Comparison of ENCODE assay signal across 20 cellular contexts in the genomic region with DNA sequence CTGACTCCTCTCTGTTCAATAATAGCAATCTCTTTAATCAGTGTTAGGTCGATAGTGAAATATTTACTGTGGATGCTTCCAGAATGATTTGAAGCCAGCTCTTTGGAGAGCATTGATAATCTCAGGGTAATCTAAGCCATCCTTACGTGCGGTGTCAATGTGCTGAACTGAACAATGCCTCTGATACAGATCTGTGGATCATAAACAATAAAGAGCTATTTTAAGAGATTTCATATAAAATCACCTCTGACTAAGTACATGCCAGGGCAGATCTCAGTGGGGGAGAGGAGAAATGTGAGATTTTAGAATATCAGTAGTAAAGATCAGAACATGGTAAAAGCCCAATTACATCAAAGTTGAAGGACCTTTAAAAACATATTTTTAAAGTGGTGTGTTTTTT.
A peak's percentile ranks its signal among the peaks of the same experiment; 100 is the strongest.
DNase-seq lines count a peak whose midpoint lies in the region; ATAC-seq, FAIRE-seq and TF ChIP-seq lines count a peak whose summit lies in the region.
"Had no signal": no experiment of that assay in that cellular context is flagged by ENCODE, and none has a peak within 500 bp of the region (broad histone marks: within the 10 kb centered on the region; RNA-seq: fewer than 3 reads in every experiment).

No MANE protein-coding gene starts in this region.

- peak overlapping the region; percentile 74 for H3K4me2 ChIP-seq in PC-3 (ENCODE audit: low read length)
- no peak overlapping the region for H3K4me2 ChIP-seq in H1 (ENCODE audit: insufficient read depth in 1 of 2, low read depth in 2 of 2, low read length in 2 of 2)
- no peak overlapping the region for H3K4me2 ChIP-seq in neural cell (ENCODE audit: low read length)

- no peaks in the 10 kb centered on the region for H3K79me1 ChIP-seq in H1 (ENCODE audit: low read depth, low read length)

- peak overlapping the region; percentile 8; the same call in 1 of the 2 replicates for H3K4me3 ChIP-seq in PC-3 (ENCODE audit: low read length)
- no peak overlapping the region for H3K4me3 ChIP-seq in H1 (ENCODE audit: extremely low read depth in 1 of 4, insufficient read depth in 2 of 4, low read depth in 3 of 4, low read length in 4 of 4)
- no peak overlapping the region for H3K4me3 ChIP-seq in neural cell (ENCODE audit: low read length)
- H3K4me3 ChIP-seq in pancreas, result no peak overlapping the region
- no peak overlapping the region for H3K4me3 ChIP-seq in aorta (ENCODE audit: low read length in 2 of 2)
- H3K4me3 ChIP-seq: K562 had no signal

- H2BK20ac ChIP-seq in H1 (ENCODE audit: low read length), result no peak overlapping the region

- no peaks in the 10 kb centered on the region for H3F3A ChIP-seq in PC-3 (ENCODE audit: low read length, unreplicated experiment)
- peaks cover 6% of the 10 kb centered on the region for H3F3A ChIP-seq in neural cell (ENCODE audit: insufficient read depth, low read length, poor library complexity, severe bottlenecking)

- no peak overlapping the region for H2BK120ac ChIP-seq in H1 (replicated peaks; ENCODE audit: low read depth, low read length)

- no peak overlapping the region for H4K5ac ChIP-seq in H1 (ENCODE audit: insufficient read length, low read depth, low read length)

- no peak overlapping the region for H3K27ac Mint-ChIP-seq in activated T-cell treated with anti-CD3 and anti-CD28 coated beads, Interleukin-2, amount 50 U/mL, for 24 hours
- H3K27ac Mint-ChIP-seq: activated CD4-positive, alpha-beta T cell treated with anti-CD3 and anti-CD28 coated beads, Interleukin-2, amount 10 ng/mL, durations not matched to agents 24 days and 14 days; activated naive CD8-positive, alpha-beta T cell treated with anti-CD3 and anti-CD28 coated beads, Interleukin-2, amount 10 ng/mL, durations not matched to agents 7 days and 5 days; CD4-positive, alpha-beta memory T cell; stimulated activated naive CD8-positive, alpha-beta T cell treated with anti-CD3 and anti-CD28 coated beads, Interleukin-15, Interleukin-2, amounts not matched to agents 100 ng/mL and 50 ng/mL, for 24 hours; type B pancreatic cell had no signal

- H3K9me3 ChIP-seq in PC-3 (ENCODE audit: low read length) (no peaks in the 10 kb centered on the region), H1 (ENCODE audit: insufficient read depth in 2 of 2, low read depth in 1 of 2, low read length in 1 of 2) (no peaks in the 10 kb centered on the region), neural cell (ENCODE audit: low read length) (no peaks in the 10 kb centered on the region), pancreas (no peaks in the 10 kb centered on the region), aorta (ENCODE audit: control insufficient read depth, low read length) (no peaks in the 10 kb centered on the region)

- no peaks in the 10 kb centered on the region for H3K9me2 ChIP-seq in PC-3 (replicated peaks; ENCODE audit: low read length)
- no peaks in the 10 kb centered on the region for H3K9me2 ChIP-seq in neural cell (ENCODE audit: insufficient read depth, low read length)

- H3K27ac ChIP-seq in PC-3 (ENCODE audit: low read length), result peak overlapping the region; percentile 72
- no peak overlapping the region for H3K27ac ChIP-seq in H1 (ENCODE audit: low read depth, low read length)
- peak overlapping the region; percentile 31 for H3K27ac ChIP-seq in neural cell (ENCODE audit: low read length)
- H3K27ac ChIP-seq in pancreas, result no peak overlapping the region
- H3K27ac ChIP-seq in aorta (ENCODE audit: low read depth in 1 of 2, low read length in 2 of 2), result no peak overlapping the region

- H4K91ac ChIP-seq in H1 (replicated peaks; ENCODE audit: insufficient read length, low read length), result no peak overlapping the region

- CTCF ChIA-PET in PC-3 (lab: Charles Lee) (no interaction called here), H1 (lab: Charles Lee; ENCODE audit: partially characterized antibody) (interaction anchor here (1.1 to 1.9 kb wide), 3 partner anchors 51 to 171 kb away, joined by 3 to 6 read pairs (median 4); no protein-coding TSS in a partner anchor)

- H4K8ac ChIP-seq in H1 (ENCODE audit: extremely low read depth, insufficient read depth, low read length), result no peak overlapping the region

- no peaks in the 10 kb centered on the region for H3K23me2 ChIP-seq in H1 (ENCODE audit: low read depth, low read length)

- no peaks in the 10 kb centered on the region for H3K27me3 Mint-ChIP-seq in activated T-cell treated with anti-CD3 and anti-CD28 coated beads, Interleukin-2, amount 50 U/mL, for 24 hours
- H3K27me3 Mint-ChIP-seq: activated CD4-positive, alpha-beta T cell treated with anti-CD3 and anti-CD28 coated beads, Interleukin-2, amount 10 ng/mL, durations not matched to agents 24 days and 14 days; activated naive CD8-positive, alpha-beta T cell treated with anti-CD3 and anti-CD28 coated beads, Interleukin-2, amount 10 ng/mL, durations not matched to agents 7 days and 5 days; CD4-positive, alpha-beta memory T cell; stimulated activated naive CD8-positive, alpha-beta T cell treated with anti-CD3 and anti-CD28 coated beads, Interleukin-15, Interleukin-2, amounts not matched to agents 100 ng/mL and 50 ng/mL, for 24 hours had no signal

- TF ChIP-seq POLR2A in H1 (IDR thresholded peaks at IDR 0.05; ENCODE audit: control extremely low read depth in 1 of 2, low read depth in 2 of 2, low read length in 2 of 2), result no peak

- no peaks in the 10 kb centered on the region for H3K36me3 Mint-ChIP-seq in activated T-cell treated with anti-CD3 and anti-CD28 coated beads, Interleukin-2, amount 50 U/mL, for 24 hours (ENCODE audit: low read depth)
- H3K36me3 Mint-ChIP-seq: activated naive CD8-positive, alpha-beta T cell treated with anti-CD3 and anti-CD28 coated beads, Interleukin-2, amount 10 ng/mL, durations not matched to agents 7 days and 5 days; CD4-positive, alpha-beta memory T cell; type B pancreatic cell had no signal

- no peak for TF ChIP-seq RAD21 in H1 (IDR thresholded peaks at IDR 0.05 in 1 of 2, conservative IDR thresholded peaks at IDR 0.05 in 1 of 2; ENCODE audit: low read depth in 2 of 2, low read length in 2 of 2)
- TF ChIP-seq RAD21 in neural cell (conservative IDR thresholded peaks at IDR 0.05), result no peak

- H2AK5ac ChIP-seq in H1 (ENCODE audit: low read depth, low read length), result no peak overlapping the region

- H4K20me1 ChIP-seq in PC-3 (ENCODE audit: low read length) (no peaks in the 10 kb centered on the region), H1 (replicated peaks in 1 of 2; ENCODE audit: control insufficient read depth in 1 of 2, insufficient read depth in 2 of 2, low read length in 2 of 2) (no peaks in the 10 kb centered on the region), neural cell (ENCODE audit: insufficient read depth) (no peaks in the 10 kb centered on the region)

- WGBS in H1 (ENCODE audit: extremely low coverage in 1 of 2, insufficient coverage in 1 of 2, insufficient read length in 1 of 2, insufficient replicate concordance in 2 of 2, low coverage in 1 of 2, low lambda C conversion rate in 2 of 2, missing lambda C conversion rate in 1 of 2), 2 experiments, result 82% methylated on average over 3 of the region's 3 CpGs; no CpG with 5 or more reads in 1 of the 2 experiments
- 31 to 40% methylated on average over 3 of the region's 3 CpGs for WGBS in pancreas, 2 donors
- WGBS in aorta, 2 donors, result 43 to 58% methylated on average over 3 of the region's 3 CpGs

- DNase-seq in EH (ENCODE audit: low read depth) (peak; percentile 1), PC-3 (peak; percentile 61), H1 (ENCODE audit: low read depth in 1 of 2, low spot score in 2 of 2) (no peak), pancreas (no peak), aorta (no peak)
- no peak for DNase-seq in activated T-cell treated with anti-CD3 and anti-CD28 coated beads, Interleukin-2, amount 50 U/mL, for 24 hours
- DNase-seq: activated CD4-positive, alpha-beta T cell treated with anti-CD3 and anti-CD28 coated beads, Interleukin-2, amount 10 ng/mL, durations not matched to agents 24 days and 14 days; activated naive CD8-positive, alpha-beta T cell treated with anti-CD3 and anti-CD28 coated beads, Interleukin-2, amount 10 ng/mL, durations not matched to agents 7 days and 5 days; CD4-positive, alpha-beta memory T cell; erythroblast; left cardiac atrium; NCI-H187 treated with DMSO at 0.1 percent for 48 hours; NCI-H446; RPMI8226; stimulated activated CD4-positive, alpha-beta T cell treated with anti-CD3 and anti-CD28 coated beads, Interleukin-4, amount 100 ng/mL, for 1 hour had no signal

- H3K4ac ChIP-seq in H1 (replicated peaks; ENCODE audit: insufficient read length, low read depth, low read length), result no peak overlapping the region

- no peak overlapping the region for H2BK15ac ChIP-seq in H1 (ENCODE audit: low read length)

- H3K9me3 Mint-ChIP-seq in activated T-cell treated with anti-CD3 and anti-CD28 coated beads, Interleukin-2, amount 50 U/mL, for 24 hours, result no peaks in the 10 kb centered on the region
- H3K9me3 Mint-ChIP-seq: activated CD4-positive, alpha-beta T cell treated with anti-CD3 and anti-CD28 coated beads, Interleukin-2, amount 10 ng/mL, durations not matched to agents 24 days and 14 days; activated naive CD8-positive, alpha-beta T cell treated with anti-CD3 and anti-CD28 coated beads, Interleukin-2, amount 10 ng/mL, durations not matched to agents 7 days and 5 days; CD4-positive, alpha-beta memory T cell; stimulated activated naive CD8-positive, alpha-beta T cell treated with anti-CD3 and anti-CD28 coated beads, Interleukin-15, Interleukin-2, amounts not matched to agents 100 ng/mL and 50 ng/mL, for 24 hours; type B pancreatic cell had no signal

- H3K4me1 Mint-ChIP-seq in activated T-cell treated with anti-CD3 and anti-CD28 coated beads, Interleukin-2, amount 50 U/mL, for 24 hours (ENCODE audit: low read depth), result no peaks in the 10 kb centered on the region
- H3K4me1 Mint-ChIP-seq: activated CD4-positive, alpha-beta T cell treated with anti-CD3 and anti-CD28 coated beads, Interleukin-2, amount 10 ng/mL, durations not matched to agents 24 days and 14 days; activated naive CD8-positive, alpha-beta T cell treated with anti-CD3 and anti-CD28 coated beads, Interleukin-2, amount 10 ng/mL, durations not matched to agents 7 days and 5 days; CD4-positive, alpha-beta memory T cell had no signal

- H3K56ac ChIP-seq in H1 (replicated peaks; ENCODE audit: insufficient read length, low read depth, low read length), result no peak overlapping the region

- H3K4me3 Mint-ChIP-seq in activated T-cell treated with anti-CD3 and anti-CD28 coated beads, Interleukin-2, amount 50 U/mL, for 24 hours, result no peak overlapping the region
- H3K4me3 Mint-ChIP-seq: activated CD4-positive, alpha-beta T cell treated with anti-CD3 and anti-CD28 coated beads, Interleukin-2, amount 10 ng/mL, durations not matched to agents 24 days and 14 days; activated naive CD8-positive, alpha-beta T cell treated with anti-CD3 and anti-CD28 coated beads, Interleukin-2, amount 10 ng/mL, durations not matched to agents 7 days and 5 days; CD4-positive, alpha-beta memory T cell; stimulated activated naive CD8-positive, alpha-beta T cell treated with anti-CD3 and anti-CD28 coated beads, Interleukin-15, Interleukin-2, amounts not matched to agents 100 ng/mL and 50 ng/mL, for 24 hours; type B pancreatic cell had no signal

- H3K9ac ChIP-seq in PC-3 (ENCODE audit: low read length), result peak overlapping the region; percentile 32; the same call in 1 of the 2 replicates
- no peak overlapping the region for H3K9ac ChIP-seq in H1 (replicated peaks in 1 of 4; ENCODE audit: extremely low read depth in 1 of 4, low read depth in 3 of 4, low read length in 3 of 4)
- no peak overlapping the region for H3K9ac ChIP-seq in neural cell (ENCODE audit: low read length)

- H3K36me3 ChIP-seq in PC-3 (ENCODE audit: low read depth, low read length), result no peaks in the 10 kb centered on the region
- H3K36me3 ChIP-seq in H1 (ENCODE audit: control insufficient read depth in 2 of 4, insufficient read depth in 4 of 4, low read length in 3 of 4), result no peaks in the 10 kb centered on the region
- no peaks in the 10 kb centered on the region for H3K36me3 ChIP-seq in neural cell (ENCODE audit: insufficient read depth, low read length)
- no peaks in the 10 kb centered on the region for H3K36me3 ChIP-seq in pancreas
- H3K36me3 ChIP-seq in aorta (ENCODE audit: control insufficient read depth in 1 of 2, insufficient read depth in 2 of 2, low read length in 1 of 2), result no peaks in the 10 kb centered on the region

- no peak overlapping the region for H2BK5ac ChIP-seq in H1 (ENCODE audit: low read depth, low read length)

- peak; percentile 60 for ATAC-seq in PC-3
- ATAC-seq in HG02642 (IDR thresholded peaks at IDR 0.05; ENCODE audit: poor library complexity, unreplicated experiment), result no peak
- no peak for ATAC-seq in pancreas
- no peak for ATAC-seq in aorta (ENCODE audit: low FRiP score)
- ATAC-seq: K562, left cardiac atrium had no signal

- H2AFZ ChIP-seq in PC-3 (ENCODE audit: low read length) (peak overlapping the region; percentile 25), H1 (ENCODE audit: low read length) (peak overlapping the region; percentile 95), neural cell (ENCODE audit: low read depth, low read length) (no peak overlapping the region)

- peaks cover 59% of the 10 kb centered on the region for H3K4me1 ChIP-seq in PC-3 (ENCODE audit: insufficient read depth, low read length)
- peaks cover 0 to 4% (median 2%) of the 10 kb centered on the region in 4 experiments; a peak in 2 of 7 replicates for H3K4me1 ChIP-seq in H1 (replicated peaks in 1 of 4; ENCODE audit: control insufficient read depth in 3 of 4, insufficient read depth in 4 of 4, low read length in 3 of 4)
- no peaks in the 10 kb centered on the region for H3K4me1 ChIP-seq in pancreas
- H3K4me1 ChIP-seq in aorta (ENCODE audit: control insufficient read depth in 1 of 2, insufficient read depth in 2 of 2, low read length in 2 of 2), result no peaks in the 10 kb centered on the region

- H3K18ac ChIP-seq in H1 (ENCODE audit: extremely low read depth, low read length), result no peak overlapping the region

- H2BK12ac ChIP-seq in H1 (ENCODE audit: low read depth, low read length), result no peak overlapping the region

- no peak for FAIRE-seq in H1 (lab: Jason Lieb, UNC)
- no peak for FAIRE-seq in pancreas (lab: Jason Lieb, UNC)
- FAIRE-seq: K562 had no signal

- TF ChIP-seq CTCF in PC-3 (conservative IDR thresholded peaks at IDR 0.05; ENCODE audit: low read depth, low read length) (no peak), H1 (IDR thresholded peaks at IDR 0.05; ENCODE audit: control extremely low read depth in 1 of 3, insufficient read depth in 1 of 3, low read depth in 1 of 3, low read length in 3 of 3) (no peak), neural cell (IDR thresholded peaks at IDR 0.05; ENCODE audit: poor library complexity, severe bottlenecking) (no peak), pancreas (IDR thresholded peaks at IDR 0.05) (no peak)

- BruUV-seq in PC-3 (replicated peaks; lab: Mats Ljungman, UMichigan), result no TSS peak

- POLR2A ChIA-PET in PC-3 (lab: Charles Lee; ENCODE audit: unreplicated experiment), result interaction anchor here (0.5 kb wide), 2 partner anchors 229 to 321 kb away, joined by 3 to 4 read pairs; no protein-coding TSS in a partner anchor
- POLR2A ChIA-PET in H1 (lab: Charles Lee; ENCODE audit: partially characterized antibody), result interaction anchor here (0.6 kb wide), 1 partner anchor 9 kb away, joined by 3 read pairs; no protein-coding TSS in a partner anchor

- TF ChIP-seq EP300 in H1 (IDR thresholded peaks at IDR 0.05; ENCODE audit: borderline replicate concordance in 1 of 2, low read depth in 2 of 2, low read length in 2 of 2) (no peak), neural cell (conservative IDR thresholded peaks at IDR 0.05; ENCODE audit: poor library complexity, severe bottlenecking) (no peak)

- no peak overlapping the region for H3K14ac ChIP-seq in H1 (ENCODE audit: insufficient read length)

- H3K27me3 ChIP-seq in PC-3 (ENCODE audit: low read length), result no peaks in the 10 kb centered on the region
- no peaks in the 10 kb centered on the region for H3K27me3 ChIP-seq in H1 (replicated peaks in 1 of 4; ENCODE audit: control insufficient read depth in 3 of 4, extremely low read depth in 1 of 4, insufficient read depth in 3 of 4, low read length in 3 of 4)
- H3K27me3 ChIP-seq in neural cell (ENCODE audit: insufficient read depth, low read depth, low read length), result no peaks in the 10 kb centered on the region
- peaks cover 0 to 5% (median 0%) of the 10 kb centered on the region in 4 donors for H3K27me3 ChIP-seq in pancreas
- no peaks in the 10 kb centered on the region for H3K27me3 ChIP-seq in aorta (ENCODE audit: control insufficient read depth in 1 of 2, insufficient read depth in 2 of 2, low read length in 1 of 2)

- H3K79me2 ChIP-seq in PC-3 (ENCODE audit: low read length) (no peaks in the 10 kb centered on the region), H1 (ENCODE audit: control insufficient read depth in 1 of 2, insufficient read depth in 2 of 2, low read length in 2 of 2) (no peaks in the 10 kb centered on the region), neural cell (replicated peaks; ENCODE audit: insufficient read depth, low read length) (no peaks in the 10 kb centered on the region)

- H3K23ac ChIP-seq in H1 (ENCODE audit: insufficient read length), result no peak overlapping the region

- intact Hi-C loops in PC-3 (cut with micrococcal nuclease) (loop anchor here (10.0 kb wide), 1 partner anchor 394 kb away; no protein-coding TSS in a partner anchor), pancreas (cut with DNase I) (no loop called here), aorta (cut with DNase I) (no loop called here)

Comparison
In these comparisons a context has a peak if more than half of its experiments do, and no peak if none do; other contexts are left out.
1. DNase-seq: peak in EH (single experiment) and PC-3 (single experiment); none in H1 (0 of 2), pancreas (0 of 6), aorta (0 of 2) and activated T-cell treated with anti-CD3 and anti-CD28 coated beads, Interleukin-2, amount 50 U/mL, for 24 hours (single experiment).
2. H3K27ac ChIP-seq: peak in PC-3 (single experiment) and neural cell (single experiment); none in H1 (single experiment), pancreas (0 of 4) and aorta (0 of 2).